ENCODE assay signal across 15 cellular contexts in genomic region chr3:1404270-1404669, GRCh38.
DNase-seq lines count a peak whose midpoint lies in the region; ATAC-seq, FAIRE-seq and TF ChIP-seq lines count a peak whose summit lies in the region.
"Had no signal": no experiment of that assay in that cellular context is flagged by ENCODE, and none has a peak within 500 bp of the region (broad histone marks: within the 10 kb centered on the region; RNA-seq: fewer than 3 reads in every experiment).

No MANE protein-coding gene starts in this region.

- H3K27me3 Mint-ChIP-seq in MCF 10A (ENCODE audit: insufficient read depth, unreplicated experiment) (no peaks in the 10 kb centered on the region), astrocyte (ENCODE audit: low read depth, unreplicated experiment) (no peaks in the 10 kb centered on the region)
- H3K27me3 Mint-ChIP-seq: memory B cell had no signal

- in situ Hi-C loops in mammary epithelial cell (cut with MboI; ENCODE audit: low sequenced_read_pairs in 2 of 2) = no loop called here

- FAIRE-seq in astrocyte (lab: Jason Lieb, UNC) = no peak
- FAIRE-seq: GM12878 had no signal

- H3K36me3 Mint-ChIP-seq in MCF 10A (ENCODE audit: insufficient read depth, unreplicated experiment) (no peaks in the 10 kb centered on the region), astrocyte (ENCODE audit: low read depth, unreplicated experiment) (no peaks in the 10 kb centered on the region)
- H3K36me3 Mint-ChIP-seq: memory B cell had no signal

- no peaks in the 10 kb centered on the region for H3K9me3 Mint-ChIP-seq in MCF 10A (ENCODE audit: unreplicated experiment)
- H3K9me3 Mint-ChIP-seq in astrocyte (ENCODE audit: unreplicated experiment) = peaks cover 2% of the 10 kb centered on the region

- H3K79me2 ChIP-seq in mammary epithelial cell (ENCODE audit: insufficient read depth, low read length) = no peaks in the 10 kb centered on the region
- no peaks in the 10 kb centered on the region for H3K79me2 ChIP-seq in astrocyte (ENCODE audit: insufficient read depth, low read length)

- H3K27me3 ChIP-seq in mammary epithelial cell (ENCODE audit: insufficient read depth, low read length) = no peaks in the 10 kb centered on the region
- no peaks in the 10 kb centered on the region for H3K27me3 ChIP-seq in astrocyte (ENCODE audit: insufficient read depth, low read length)
- no peaks in the 10 kb centered on the region for H3K27me3 ChIP-seq in left lung
- no peaks in the 10 kb centered on the region for H3K27me3 ChIP-seq in upper lobe of right lung
- no peaks in the 10 kb centered on the region for H3K27me3 ChIP-seq in MG63

- BruUV-seq in MCF 10A (replicated peaks; lab: Mats Ljungman, UMichigan) = no TSS peak
- no TSS peak for BruUV-seq in mammary epithelial cell (replicated peaks; lab: Mats Ljungman, UMichigan)

- H2AFZ ChIP-seq in mammary epithelial cell (ENCODE audit: low read depth, low read length) = no peak overlapping the region
- H2AFZ ChIP-seq in astrocyte (ENCODE audit: low read depth, low read length) = no peak overlapping the region

- H3K27ac ChIP-seq in mammary epithelial cell (ENCODE audit: insufficient read depth, low read depth, low read length) (no peak overlapping the region), astrocyte (ENCODE audit: low read depth, low read length) (peak overlapping the region; percentile 36), left lung (no peak overlapping the region), upper lobe of right lung (no peak overlapping the region)

- intact Hi-C loops in MCF 10A (cut with micrococcal nuclease) (no loop called here), mammary epithelial cell (cut with micrococcal nuclease) (no loop called here), left lung (cut with DNase I) (no loop called here), upper lobe of right lung (cut with DNase I) (no loop called here)

- H3K4me3 ChIP-seq in mammary epithelial cell (replicated peaks in 1 of 3; ENCODE audit: insufficient read depth in 1 of 3, low read depth in 2 of 3, low read length in 3 of 3) (no peak overlapping the region), astrocyte (ENCODE audit: insufficient read depth, low read depth, low read length) (no peak overlapping the region), left lung (no peak overlapping the region), upper lobe of right lung (no peak overlapping the region), MG63 (no peak overlapping the region)
- H3K4me3 ChIP-seq: GM12878 had no signal

- peaks cover 7% of the 10 kb centered on the region for H3K9me3 ChIP-seq in mammary epithelial cell (replicated peaks; ENCODE audit: insufficient read depth, low read length)
- no peaks in the 10 kb centered on the region for H3K9me3 ChIP-seq in astrocyte (ENCODE audit: insufficient read depth, low read depth, low read length)
- no peaks in the 10 kb centered on the region for H3K9me3 ChIP-seq in left lung
- no peaks in the 10 kb centered on the region for H3K9me3 ChIP-seq in upper lobe of right lung
- no peaks in the 10 kb centered on the region for H3K9me3 ChIP-seq in MG63

- no peak overlapping the region for H3K4me3 Mint-ChIP-seq in MCF 10A (ENCODE audit: unreplicated experiment)
- H3K4me3 Mint-ChIP-seq in astrocyte (ENCODE audit: unreplicated experiment) = no peak overlapping the region
- H3K4me3 Mint-ChIP-seq: memory B cell had no signal

- H3K36me3 ChIP-seq in mammary epithelial cell (ENCODE audit: insufficient read depth, low read length) (no peaks in the 10 kb centered on the region), astrocyte (ENCODE audit: insufficient read depth, low read length) (no peaks in the 10 kb centered on the region), left lung (no peaks in the 10 kb centered on the region), upper lobe of right lung (no peaks in the 10 kb centered on the region), MG63 (no peaks in the 10 kb centered on the region)

- POLR2A ChIA-PET in MCF 10A (lab: Yijun Ruan, JAX) = interaction anchor here (1.0 kb wide), 1 partner anchor 175 kb away, joined by 3 read pairs; no protein-coding TSS in a partner anchor

- DNase-seq in MCF 10A (ENCODE audit: unreplicated experiment) (peak; percentile 35), mammary epithelial cell (no peak), astrocyte (ENCODE audit: low read depth) (peak; percentile 64), left lung (peak in 1 of 2 donors; percentile 36), upper lobe of right lung (no peak), NCI-H2196 (lab: John Stamatoyannopoulos, UW; ENCODE audit: unreplicated experiment) (no peak), MG63 (no peak)
- DNase-seq: central memory CD4-positive, alpha-beta T cell; DND-41; Kasumi-1; NCI-H226; SHP77 treated with DMSO at 0.1 percent for 48 hours had no signal

- H4K20me1 ChIP-seq in mammary epithelial cell (ENCODE audit: insufficient read depth, low read length) (no peaks in the 10 kb centered on the region), astrocyte (ENCODE audit: insufficient read depth, low read length) (no peaks in the 10 kb centered on the region)

- 0% methylated on average over 1 of the region's 1 CpG for WGBS in mammary epithelial cell (ENCODE audit: low coverage, missing lambda C conversion rate)

- dilution Hi-C loops in mammary epithelial cell (cut with HindIII; ENCODE audit: low sequenced_read_pairs) = no loop called here

- H3K9ac ChIP-seq in mammary epithelial cell (ENCODE audit: insufficient read depth, low read length) (no peak overlapping the region), astrocyte (ENCODE audit: low read length) (no peak overlapping the region)

- ATAC-seq in left lung = peak; percentile 80
- peak; percentile 86 for ATAC-seq in upper lobe of right lung
- ATAC-seq in HG02571 (IDR thresholded peaks at IDR 0.05; ENCODE audit: unreplicated experiment) = no peak
- ATAC-seq: GM12878 had no signal

- no peaks in the 10 kb centered on the region for H3K4me1 ChIP-seq in mammary epithelial cell (ENCODE audit: insufficient read depth, low read length)
- H3K4me1 ChIP-seq in astrocyte (ENCODE audit: insufficient read depth, low read length) = peaks cover 7% of the 10 kb centered on the region
- H3K4me1 ChIP-seq in left lung = no peaks in the 10 kb centered on the region
- no peaks in the 10 kb centered on the region for H3K4me1 ChIP-seq in upper lobe of right lung

- TF ChIP-seq CTCF in MCF 10A (IDR thresholded peaks at IDR 0.05; ENCODE audit: unreplicated experiment) (no peak), mammary epithelial cell (conservative IDR thresholded peaks at IDR 0.05 in 1 of 2, IDR thresholded peaks at IDR 0.05 in 1 of 2; ENCODE audit: extremely low read depth in 1 of 2, insufficient read depth in 1 of 2, low read depth in 1 of 2, low read length in 2 of 2) (no peak), astrocyte (IDR thresholded peaks at IDR 0.05; ENCODE audit: insufficient read depth, low read depth, low read length) (no peak), left lung (IDR thresholded peaks at IDR 0.05) (no peak), upper lobe of right lung (IDR thresholded peaks at IDR 0.05) (no peak)

- CTCF ChIA-PET in MCF 10A (lab: Yijun Ruan, JAX) (interaction anchor here (0.7 kb wide), 1 partner anchor 1067 kb away, joined by 3 read pairs; no protein-coding TSS in a partner anchor), mammary epithelial cell (lab: Charles Lee; ENCODE audit: low non-redundant PET) (no interaction called here)

- H3K4me1 Mint-ChIP-seq in MCF 10A (ENCODE audit: insufficient read depth, unreplicated experiment) (peaks cover 14% of the 10 kb centered on the region), astrocyte (ENCODE audit: low read depth, unreplicated experiment) (no peaks in the 10 kb centered on the region)
- H3K4me1 Mint-ChIP-seq: memory B cell had no signal

- H3K27ac Mint-ChIP-seq in MCF 10A (ENCODE audit: low read depth, unreplicated experiment) = no peak overlapping the region
- no peak overlapping the region for H3K27ac Mint-ChIP-seq in astrocyte (ENCODE audit: unreplicated experiment)
- H3K27ac Mint-ChIP-seq: memory B cell had no signal

- H3K4me2 ChIP-seq in mammary epithelial cell (ENCODE audit: insufficient read depth, low read depth, low read length) = no peak overlapping the region
- peak overlapping the region; percentile 35 for H3K4me2 ChIP-seq in astrocyte (ENCODE audit: low read length)

Comparison
In these comparisons a context has a peak if more than half of its experiments do, and no peak if none do; other contexts are left out.
1. DNase-seq: peak in MCF 10A (single experiment) and astrocyte (single experiment); none in mammary epithelial cell (single experiment), upper lobe of right lung (single experiment), NCI-H2196 (single experiment) and MG63 (single experiment).